ENCODE assay signal across 25 cellular contexts in the genomic region with DNA sequence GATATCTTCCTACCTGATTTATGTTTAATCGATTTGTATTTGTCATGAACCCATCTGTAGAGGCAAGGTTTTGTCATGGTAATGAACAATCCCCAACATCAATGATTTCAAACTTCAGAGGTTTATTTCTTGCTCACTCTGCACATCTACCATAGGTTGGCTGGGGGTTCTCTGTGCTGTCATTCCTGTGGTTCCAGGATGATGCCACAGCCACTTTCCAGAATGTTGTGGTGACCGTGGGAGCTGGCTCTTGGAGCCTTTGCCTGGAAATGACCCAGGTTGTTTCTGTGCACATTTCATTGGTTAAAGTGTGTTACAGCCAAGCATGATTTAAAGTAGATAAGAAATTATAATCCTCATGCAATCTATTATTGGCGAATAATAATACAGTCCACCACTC. TPM values are rescaled to one million over a fixed set of nuclear protein-coding genes. Genes with fewer than 3 reads are reported as not detected.
A peak's percentile ranks its signal among the peaks of the same experiment; 100 is the strongest.
DNase-seq lines count a peak whose midpoint lies in the region; ATAC-seq, FAIRE-seq and TF ChIP-seq lines count a peak whose summit lies in the region.
"Had no signal": no experiment of that assay in that cellular context is flagged by ENCODE, and none has a peak within 500 bp of the region (broad histone marks: within the 10 kb centered on the region; RNA-seq: fewer than 3 reads in every experiment).

No MANE protein-coding gene starts in this region.

- H3K4me3 Mint-ChIP-seq in stimulated activated memory B cell treated with anti-CD40 and anti-IgM and Interleukin-4, amounts not matched to agents 10 μg/mL and 1 μg/mL and 100 μg/mL, for 72 hours, result no peak overlapping the region
- no peak overlapping the region for H3K4me3 Mint-ChIP-seq in WTC11
- H3K4me3 Mint-ChIP-seq: CD14-positive monocyte; effector memory CD8-positive, alpha-beta T cell; neural progenitor cell; stimulated activated naive B cell treated with anti-CD40 and anti-IgM and Interleukin-4, amounts not matched to agents 10 μg/mL and 1 μg/mL and 100 μg/mL, for 72 hours had no signal

- no peaks in the 10 kb centered on the region for H4K20me1 ChIP-seq in smooth muscle cell (ENCODE audit: low read depth)

- peak overlapping the region in 9 of 12 donors; percentile 36 to 74 (median 55) for H3K27ac ChIP-seq in heart left ventricle
- H3K27ac ChIP-seq in right atrium auricular region, result peak overlapping the region in 1 of 2 donors; percentile 54
- H3K27ac ChIP-seq in smooth muscle cell (ENCODE audit: low read depth), result peak overlapping the region; percentile 77
- H3K27ac ChIP-seq: HL-60, neural progenitor cell, psoas muscle, tibial nerve had no signal

- ATAC-seq in heart left ventricle, result no peak
- ATAC-seq in stimulated activated memory B cell treated with anti-CD40 and anti-IgM and Interleukin-4, amounts not matched to agents 10 μg/mL and 1 μg/mL and 100 μg/mL, for 72 hours, result no peak
- no peak for ATAC-seq in WTC11
- ATAC-seq: effector memory CD8-positive, alpha-beta T cell; left lobe of liver; PC-3; psoas muscle had no signal

- peaks cover 25% of the 10 kb centered on the region for H3K27me3 Mint-ChIP-seq in stimulated activated memory B cell treated with anti-CD40 and anti-IgM and Interleukin-4, amounts not matched to agents 10 μg/mL and 1 μg/mL and 100 μg/mL, for 72 hours
- no peaks in the 10 kb centered on the region; the same call in 1 of the 2 replicates for H3K27me3 Mint-ChIP-seq in WTC11 (ENCODE audit: low read depth)

- H3K79me2 ChIP-seq in smooth muscle cell (ENCODE audit: low read depth), result no peaks in the 10 kb centered on the region

- no peak overlapping the region for H3K9ac ChIP-seq in smooth muscle cell (ENCODE audit: low read depth)
- H3K9ac ChIP-seq: neural progenitor cell had no signal

- intact Hi-C loops in heart left ventricle (cut with DNase I), result no loop called here

- peak; percentile 96 for FAIRE-seq in RCC 7860 (lab: Jason Lieb, UNC)
- FAIRE-seq: H1 had no signal

- peaks cover 13% of the 10 kb centered on the region for H3K4me1 Mint-ChIP-seq in stimulated activated memory B cell treated with anti-CD40 and anti-IgM and Interleukin-4, amounts not matched to agents 10 μg/mL and 1 μg/mL and 100 μg/mL, for 72 hours
- H3K4me1 Mint-ChIP-seq in WTC11, result peaks cover 14% of the 10 kb centered on the region

- no peak for DNase-seq in heart left ventricle
- DNase-seq in right atrium auricular region (ENCODE audit: low spot score), result no peak
- DNase-seq in RCC 7860 (ENCODE audit: low spot score), result peak; percentile 86
- peak; percentile 23 for DNase-seq in fibroblast of gingiva (ENCODE audit: low read depth)
- DNase-seq in smooth muscle cell (lab: John Stamatoyannopoulos, UW; ENCODE audit: unreplicated experiment), result no peak
- DNase-seq in activated naive CD4-positive, alpha-beta T cell (lab: John Stamatoyannopoulos, UW), result no peak
- no peak for DNase-seq in WTC11 (ENCODE audit: low spot score)
- DNase-seq: 8988T; activated CD4-positive, CD25-positive, alpha-beta regulatory T cell; effector memory CD8-positive, alpha-beta T cell; foreskin melanocyte; NCI-H1105; NCI-H2107; NCI-H69; PC-3; psoas muscle; stimulated activated naive B cell treated with anti-CD40 and anti-IgM and Interleukin-4, amounts not matched to agents 10 μg/mL and 1 μg/mL and 100 μg/mL, for 72 hours had no signal

- H3K4me3 ChIP-seq in heart left ventricle, result no peak overlapping the region
- H3K4me3 ChIP-seq in right atrium auricular region, result no peak overlapping the region
- no peak overlapping the region for H3K4me3 ChIP-seq in smooth muscle cell
- H3K4me3 ChIP-seq: neural progenitor cell, psoas muscle, tibial nerve had no signal

- no peak overlapping the region for H2AFZ ChIP-seq in smooth muscle cell (ENCODE audit: low read depth)
- H2AFZ ChIP-seq: neural progenitor cell had no signal

- peaks cover 9% of the 10 kb centered on the region for H3F3A ChIP-seq in smooth muscle cell (ENCODE audit: low read depth)

- H3K4me1 ChIP-seq in heart left ventricle (peaks cover 0 to 71% (median 48%) of the 10 kb centered on the region in 12 donors), right atrium auricular region (peaks cover 0 to 38% of the 10 kb centered on the region in 2 donors), smooth muscle cell (ENCODE audit: low read depth) (peaks cover 13% of the 10 kb centered on the region)
- H3K4me1 ChIP-seq: neural progenitor cell, psoas muscle had no signal

- H3K36me3 ChIP-seq in heart left ventricle, result no peaks in the 10 kb centered on the region
- H3K36me3 ChIP-seq in right atrium auricular region, result no peaks in the 10 kb centered on the region
- no peaks in the 10 kb centered on the region for H3K36me3 ChIP-seq in smooth muscle cell (ENCODE audit: low read depth)
- H3K36me3 ChIP-seq: neural progenitor cell, tibial nerve had no signal

- H3K36me3 Mint-ChIP-seq in stimulated activated memory B cell treated with anti-CD40 and anti-IgM and Interleukin-4, amounts not matched to agents 10 μg/mL and 1 μg/mL and 100 μg/mL, for 72 hours, result no peaks in the 10 kb centered on the region
- no peaks in the 10 kb centered on the region for H3K36me3 Mint-ChIP-seq in WTC11
- H3K36me3 Mint-ChIP-seq: CD14-positive monocyte; neural progenitor cell; stimulated activated naive B cell treated with anti-CD40 and anti-IgM and Interleukin-4, amounts not matched to agents 10 μg/mL and 1 μg/mL and 100 μg/mL, for 72 hours had no signal

- H3K9me3 Mint-ChIP-seq in stimulated activated memory B cell treated with anti-CD40 and anti-IgM and Interleukin-4, amounts not matched to agents 10 μg/mL and 1 μg/mL and 100 μg/mL, for 72 hours, result no peaks in the 10 kb centered on the region
- no peaks in the 10 kb centered on the region for H3K9me3 Mint-ChIP-seq in WTC11
- H3K9me3 Mint-ChIP-seq: CD14-positive monocyte; effector memory CD8-positive, alpha-beta T cell; neural progenitor cell; stimulated activated naive B cell treated with anti-CD40 and anti-IgM and Interleukin-4, amounts not matched to agents 10 μg/mL and 1 μg/mL and 100 μg/mL, for 72 hours; T-helper 2 cell treated with Interferon-gamma antibody and Interleukin-4, amounts not matched to agents 5 μg/mL and 100 μg/mL, for 36 hours had no signal

- H3K27me3 ChIP-seq in heart left ventricle, result no peaks in the 10 kb centered on the region
- no peaks in the 10 kb centered on the region for H3K27me3 ChIP-seq in right atrium auricular region
- H3K27me3 ChIP-seq in smooth muscle cell (ENCODE audit: low read depth), result no peaks in the 10 kb centered on the region
- H3K27me3 ChIP-seq: neural progenitor cell, tibial nerve had no signal

- H3K27ac Mint-ChIP-seq in stimulated activated memory B cell treated with anti-CD40 and anti-IgM and Interleukin-4, amounts not matched to agents 10 μg/mL and 1 μg/mL and 100 μg/mL, for 72 hours, result no peak overlapping the region
- H3K27ac Mint-ChIP-seq in WTC11, result no peak overlapping the region
- H3K27ac Mint-ChIP-seq: effector memory CD8-positive, alpha-beta T cell; neural progenitor cell; stimulated activated naive B cell treated with anti-CD40 and anti-IgM and Interleukin-4, amounts not matched to agents 10 μg/mL and 1 μg/mL and 100 μg/mL, for 72 hours had no signal

- POLR2A ChIA-PET in WTC11 (lab: Charles Lee), result interaction anchor here (1.6 kb wide), 1 partner anchor 8 kb away, joined by 4 read pairs; no protein-coding TSS in a partner anchor

- H3K9me3 ChIP-seq in heart left ventricle, result no peaks in the 10 kb centered on the region
- no peaks in the 10 kb centered on the region for H3K9me3 ChIP-seq in right atrium auricular region
- no peaks in the 10 kb centered on the region for H3K9me3 ChIP-seq in smooth muscle cell (replicated peaks; ENCODE audit: low read depth)
- H3K9me3 ChIP-seq: psoas muscle, tibial nerve had no signal

- TF ChIP-seq POLR2A in heart left ventricle (IDR thresholded peaks at IDR 0.05), result no peak

- CTCF ChIA-PET in WTC11 (lab: Charles Lee), result no interaction called here

- peak overlapping the region; percentile 73 for H3K4me2 ChIP-seq in smooth muscle cell
- H3K4me2 ChIP-seq: neural progenitor cell had no signal

- WGBS in heart left ventricle, 4 donors, result 73 to 86% (median 80%) methylated on average over 3 of the region's 3 CpGs
- WGBS in smooth muscle cell (ENCODE audit: low lambda C conversion rate), result 59% methylated on average over 3 of the region's 3 CpGs

- TF ChIP-seq CTCF in heart left ventricle (IDR thresholded peaks at IDR 0.05) (no peak), right atrium auricular region (IDR thresholded peaks at IDR 0.05) (no peak), smooth muscle cell (IDR thresholded peaks at IDR 0.05; ENCODE audit: borderline replicate concordance, insufficient read depth, poor library complexity, severe bottlenecking) (no peak), WTC11 (IDR thresholded peaks at IDR 0.05) (no peak)

TF ChIP-seq in WTC11, 78 proteins besides CTCF, POLR2A, EP300 and RAD21 (continues in another document):
- TF ChIP-seq EMX1 (CRISPR knock-in tag; IDR thresholded peaks at IDR 0.05) (no peak), ZNF263 (CRISPR knock-in tag; IDR thresholded peaks at IDR 0.05; ENCODE audit: low read depth) (no peak), NR2C2 (CRISPR knock-in tag; IDR thresholded peaks at IDR 0.05) (no peak), TEAD4 (CRISPR knock-in tag; IDR thresholded peaks at IDR 0.05) (no peak), JUN (CRISPR knock-in tag; IDR thresholded peaks at IDR 0.05) (no peak), ZNF138 (CRISPR knock-in tag; conservative IDR thresholded peaks at IDR 0.05) (no peak)
- TF ChIP-seq, protein P1, sequence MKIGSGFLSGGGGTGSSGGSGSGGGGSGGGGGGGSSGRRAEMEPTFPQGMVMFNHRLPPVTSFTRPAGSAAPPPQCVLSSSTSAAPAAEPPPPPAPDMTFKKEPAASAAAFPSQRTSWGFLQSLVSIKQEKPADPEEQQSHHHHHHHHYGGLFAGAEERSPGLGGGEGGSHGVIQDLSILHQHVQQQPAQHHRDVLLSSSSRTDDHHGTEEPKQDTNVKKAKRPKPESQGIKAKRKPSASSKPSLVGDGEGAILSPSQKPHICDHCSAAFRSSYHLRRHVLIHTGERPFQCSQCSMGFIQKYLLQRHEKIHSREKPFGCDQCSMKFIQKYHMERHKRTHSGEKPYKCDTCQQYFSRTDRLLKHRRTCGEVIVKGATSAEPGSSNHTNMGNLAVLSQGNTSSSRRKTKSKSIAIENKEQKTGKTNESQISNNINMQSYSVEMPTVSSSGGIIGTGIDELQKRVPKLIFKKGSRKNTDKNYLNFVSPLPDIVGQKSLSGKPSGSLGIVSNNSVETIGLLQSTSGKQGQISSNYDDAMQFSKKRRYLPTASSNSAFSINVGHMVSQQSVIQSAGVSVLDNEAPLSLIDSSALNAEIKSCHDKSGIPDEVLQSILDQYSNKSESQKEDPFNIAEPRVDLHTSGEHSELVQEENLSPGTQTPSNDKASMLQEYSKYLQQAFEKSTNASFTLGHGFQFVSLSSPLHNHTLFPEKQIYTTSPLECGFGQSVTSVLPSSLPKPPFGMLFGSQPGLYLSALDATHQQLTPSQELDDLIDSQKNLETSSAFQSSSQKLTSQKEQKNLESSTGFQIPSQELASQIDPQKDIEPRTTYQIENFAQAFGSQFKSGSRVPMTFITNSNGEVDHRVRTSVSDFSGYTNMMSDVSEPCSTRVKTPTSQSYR (CRISPR knock-in tag; IDR thresholded peaks at IDR 0.05), result no peak

RNA-seq across cellular contexts. Expression of a gene that starts 28.2 kb away (rescaled TPM):
- total RNA-seq in heart left ventricle (100 to 1,000 TPM; 194 to 790 (median 216) TPM), right atrium auricular region (100 to 1,000 TPM; 257 to 311 TPM), smooth muscle cell (57.5 and 91.6 TPM in 2 replicates), WTC11 (2021) (4.5 to 8.5 TPM (median 4.7 TPM) in 3 replicates)
- polyA plus RNA-seq in heart left ventricle (100 to 1,000 TPM in 1 of 2 donors, 10 to 100 TPM in 1; 93.6 to 153 TPM), smooth muscle cell (31.7 and 61.5 TPM in 2 replicates)

Comparison
In these comparisons a context has a peak if more than half of its experiments do, and no peak if none do; other contexts are left out.
1. DNase-seq: peak in RCC 7860 (single experiment) and fibroblast of gingiva (single experiment); none in heart left ventricle (0 of 5), right atrium auricular region (single experiment), smooth muscle cell (single experiment), activated naive CD4-positive, alpha-beta T cell (0 of 4) and WTC11 (single experiment).